ENCODE assay signal across 13 cellular contexts in genomic region chr6:147207851-147208754, GRCh38. TPM values are rescaled to one million over a fixed set of nuclear protein-coding genes. Genes with fewer than 3 reads are reported as not detected.
A peak's percentile ranks its signal among the peaks of the same experiment; 100 is the strongest.
DNase-seq lines count a peak whose midpoint lies in the region; ATAC-seq, FAIRE-seq and TF ChIP-seq lines count a peak whose summit lies in the region.
"Had no signal": no experiment of that assay in that cellular context is flagged by ENCODE, and none has a peak within 500 bp of the region (broad histone marks: within the 10 kb centered on the region; RNA-seq: fewer than 3 reads in every experiment).

No MANE protein-coding gene starts in this region.

- CTCF ChIA-PET in A549 (lab: Yijun Ruan, JAX): no interaction called here

- no peak overlapping the region for H3K9ac ChIP-seq in neural cell (ENCODE audit: low read length)
- no peak overlapping the region for H3K9ac ChIP-seq in mesendoderm (ENCODE audit: low read length)

- H3K27me3 ChIP-seq in breast epithelium (no peaks in the 10 kb centered on the region), neural cell (ENCODE audit: insufficient read depth, low read depth, low read length) (no peaks in the 10 kb centered on the region), mesendoderm (ENCODE audit: insufficient read depth, low read length, poor library complexity) (no peaks in the 10 kb centered on the region)
- H3K27me3 ChIP-seq: foreskin keratinocyte had no signal

- no peak for ATAC-seq in A549
- ATAC-seq in HG03520 (IDR thresholded peaks at IDR 0.05; ENCODE audit: unreplicated experiment): no peak
- ATAC-seq: foreskin keratinocyte had no signal

- intact Hi-C loops in breast epithelium (cut with DNase I; ENCODE audit: low total_unique reads): no loop called here

- no peak overlapping the region for H2AFZ ChIP-seq in neural cell (ENCODE audit: low read depth, low read length)

- no peak overlapping the region for H4K5ac ChIP-seq in mesendoderm (ENCODE audit: low read length)

- H3K79me1 ChIP-seq in mesendoderm (ENCODE audit: low read length): peaks cover 3% of the 10 kb centered on the region

- 95% methylated on average over 4 of the region's 4 CpGs for WGBS in A549 (ENCODE audit: missing lambda C conversion rate)
- no CpG with 5 or more reads among the region's 4 CpGs for WGBS in mesendoderm (ENCODE audit: extremely low coverage, insufficient coverage, low lambda C conversion rate)

- H2AK5ac ChIP-seq in mesendoderm (ENCODE audit: low read length): no peak overlapping the region

- H4K8ac ChIP-seq in mesendoderm (ENCODE audit: low read depth, low read length): no peak overlapping the region

- TF ChIP-seq CTCF in A549 (IDR thresholded peaks at IDR 0.05) (no peak), HFFc6 (IDR thresholded peaks at IDR 0.05) (no peak), breast epithelium (IDR thresholded peaks at IDR 0.05) (no peak), neural cell (IDR thresholded peaks at IDR 0.05; ENCODE audit: poor library complexity, severe bottlenecking) (no peak)

- FAIRE-seq in A549 (lab: Jason Lieb, UNC): no peak
- FAIRE-seq: GM19239 had no signal

- H3K9me2 ChIP-seq in neural cell (ENCODE audit: insufficient read depth, low read length): no peaks in the 10 kb centered on the region

- peak overlapping the region; percentile 63 for H3K27ac Mint-ChIP-seq in HFFc6
- H3K27ac Mint-ChIP-seq: T-helper 2 cell treated with Interferon-gamma antibody and Interleukin-4, amounts not matched to agents 5 μg/mL and 100 μg/mL, for 36 hours had no signal

- H4K20me1 ChIP-seq in neural cell (ENCODE audit: insufficient read depth): peaks cover 3% of the 10 kb centered on the region

- peaks cover 51% of the 10 kb centered on the region for H3K4me1 Mint-ChIP-seq in HFFc6 (ENCODE audit: low read depth)

- H3K27ac ChIP-seq in A549: no peak overlapping the region
- peak overlapping the region; percentile 76 to 96 for H3K27ac ChIP-seq in breast epithelium
- no peak overlapping the region for H3K27ac ChIP-seq in neural cell (ENCODE audit: low read length)
- no peak overlapping the region for H3K27ac ChIP-seq in mesendoderm (ENCODE audit: low read depth, low read length)
- H3K27ac ChIP-seq: foreskin keratinocyte had no signal

- no peaks in the 10 kb centered on the region for H3F3A ChIP-seq in neural cell (ENCODE audit: insufficient read depth, low read length, poor library complexity, severe bottlenecking)

- POLR2A ChIA-PET in A549 (lab: Yijun Ruan, JAX): no interaction called here

- H3K9me3 ChIP-seq in A549: no peaks in the 10 kb centered on the region
- no peaks in the 10 kb centered on the region for H3K9me3 ChIP-seq in breast epithelium
- no peaks in the 10 kb centered on the region for H3K9me3 ChIP-seq in neural cell (ENCODE audit: low read length)

- no peak overlapping the region for H3K56ac ChIP-seq in mesendoderm (ENCODE audit: low read length)

- peaks cover 22% of the 10 kb centered on the region; the same call in 2 of the 3 replicates for H3K4me1 ChIP-seq in A549
- H3K4me1 ChIP-seq in breast epithelium: no peaks in the 10 kb centered on the region
- H3K4me1 ChIP-seq in mesendoderm (ENCODE audit: control insufficient read depth, low read depth, low read length): no peaks in the 10 kb centered on the region

- H3K79me2 ChIP-seq in neural cell (replicated peaks; ENCODE audit: insufficient read depth, low read length) (peaks cover 58% of the 10 kb centered on the region), mesendoderm (ENCODE audit: control insufficient read depth, insufficient read depth, low read length) (no peaks in the 10 kb centered on the region)

- TF ChIP-seq EP300 in A549 (IDR thresholded peaks at IDR 0.05): no peak
- TF ChIP-seq EP300 in neural cell (conservative IDR thresholded peaks at IDR 0.05; ENCODE audit: poor library complexity, severe bottlenecking): no peak

- no peak overlapping the region for H3K18ac ChIP-seq in mesendoderm (ENCODE audit: low read length)

- H3K4ac ChIP-seq in mesendoderm (ENCODE audit: low read depth, low read length): no peak overlapping the region

- TF ChIP-seq RAD21 in A549 (conservative IDR thresholded peaks at IDR 0.05 in 1 of 2, IDR thresholded peaks at IDR 0.05 in 1 of 2) (no peak), neural cell (conservative IDR thresholded peaks at IDR 0.05) (no peak)

- H2BK120ac ChIP-seq in mesendoderm (ENCODE audit: low read depth, low read length): no peak overlapping the region

- H3K27me3 Mint-ChIP-seq in HFFc6 (ENCODE audit: insufficient read depth): peaks cover 3% of the 10 kb centered on the region; the same call in 1 of the 2 replicates

- no peak overlapping the region for H2BK15ac ChIP-seq in mesendoderm (replicated peaks; ENCODE audit: low read depth)

- no peak for TF ChIP-seq POLR2A in A549 (IDR thresholded peaks at IDR 0.05; ENCODE audit: low read length)
- TF ChIP-seq POLR2A in breast epithelium (IDR thresholded peaks at IDR 0.05): no peak

- no peak for DNase-seq in A549 (ENCODE audit: low read depth in 1 of 2, low spot score in 1 of 2)
- no peak for DNase-seq in HFFc6
- no peak for DNase-seq in breast epithelium (ENCODE audit: low spot score in 2 of 2)
- DNase-seq in activated CD4-positive, alpha-beta T cell treated with anti-CD3 and anti-CD28 coated beads for 4 hours: no peak
- no peak for DNase-seq in mesendoderm
- DNase-seq in NCI-H1105 treated with DMSO at 0.1 percent for 48 hours (lab: John Stamatoyannopoulos, UW): no peak
- DNase-seq: cerebellar nuclear complex, foreskin keratinocyte, MM.1S had no signal

- H3K4me3 ChIP-seq in A549 (no peak overlapping the region), breast epithelium (peak overlapping the region in 2 of 3 donors; percentile 85 to 93), neural cell (ENCODE audit: low read length) (peak overlapping the region; percentile 85), mesendoderm (ENCODE audit: low read length) (no peak overlapping the region)

- no peak overlapping the region for H2BK5ac ChIP-seq in mesendoderm (ENCODE audit: low read length)

- no peak overlapping the region for H3K23ac ChIP-seq in mesendoderm (ENCODE audit: low read length)

- peak overlapping the region; percentile 71; the same call in 1 of the 3 replicates for H3K4me2 ChIP-seq in A549
- peak overlapping the region; percentile 98 for H3K4me2 ChIP-seq in neural cell (ENCODE audit: low read length)
- H3K4me2 ChIP-seq in mesendoderm (ENCODE audit: low read length): no peak overlapping the region

- peak overlapping the region; percentile 99 for H3K4me3 Mint-ChIP-seq in HFFc6

- H3K36me3 Mint-ChIP-seq in HFFc6 (ENCODE audit: low read depth): peaks cover 26% of the 10 kb centered on the region

- H3K36me3 ChIP-seq in breast epithelium (no peaks in the 10 kb centered on the region), neural cell (ENCODE audit: insufficient read depth, low read length) (no peaks in the 10 kb centered on the region), mesendoderm (ENCODE audit: control insufficient read depth, insufficient read depth, low read length) (no peaks in the 10 kb centered on the region)

- no peaks in the 10 kb centered on the region for H3K9me3 Mint-ChIP-seq in HFFc6
- H3K9me3 Mint-ChIP-seq: T-helper 2 cell treated with Interferon-gamma antibody and Interleukin-4, amounts not matched to agents 5 μg/mL and 100 μg/mL, for 36 hours had no signal

TF ChIP-seq in A549, 52 proteins besides CTCF, POLR2A, EP300 and RAD21 (continues in another document):
- TF ChIP-seq HOXA7 (CRISPR knock-in tag; IDR thresholded peaks at IDR 0.05) (no peak), ELK1 (IDR thresholded peaks at IDR 0.05; ENCODE audit: low read depth, low read length) (no peak), ZC3H11A (IDR thresholded peaks at IDR 0.05) (no peak), TFCP2L1 (CRISPR knock-in tag; IDR thresholded peaks at IDR 0.05) (no peak), CEBPB (IDR thresholded peaks at IDR 0.05) (no peak), ESRRA (IDR thresholded peaks at IDR 0.05; ENCODE audit: borderline replicate concordance, low read length) (no peak)

TF ChIP-seq in neural cell, 6 proteins besides CTCF, POLR2A, EP300 and RAD21 (continues in another document):
- TF ChIP-seq TAF1 (IDR thresholded peaks at IDR 0.05; ENCODE audit: low read depth): no peak
- TF ChIP-seq REST (IDR thresholded peaks at IDR 0.05; ENCODE audit: borderline replicate concordance): no peak
- TF ChIP-seq SMC3 (conservative IDR thresholded peaks at IDR 0.05; ENCODE audit: poor library complexity): no peak
- no peak for TF ChIP-seq EZH2 (IDR thresholded peaks at IDR 0.05; ENCODE audit: borderline replicate concordance, insufficient read depth, low read length, poor library complexity, severe bottlenecking)

RNA-seq across cellular contexts. Expression of gene STXBP5, which starts 3.9 kb away (rescaled TPM):
- polyA plus RNA-seq in A549 (2011; rRNA removed): 17.8 and 23.6 TPM in 2 replicates
- polyA plus RNA-seq in A549 (2012; cell fraction: cytosol; rRNA removed): 3.6 TPM in 2 replicates
- polyA plus RNA-seq in A549 (2012; cell fraction: nucleus; rRNA removed): 2.5 and 3.6 TPM in 2 replicates
- 8.7 to 10.8 TPM (median 10.7 TPM) in 3 replicates for polyA plus RNA-seq in A549 (2017; fragmentation: RNase III; extraction: RNeasy Plus Mini Kit Qiagen cat#74134 plus additional on column Dnase treatment)
- 27.4 and 33.1 TPM in 2 replicates for polyA minus RNA-seq in A549 (2011; rRNA and poly(A)+ RNA removed)
- 10 to 100 TPM; 29.5 to 36.2 (median 32.1) TPM for total RNA-seq in HFFc6 (2021; fragmentation: NEBNext Ultra II Directional; extraction: Animal tissue kit (Norgen Biotek cat#: 25700))
- 10 to 100 TPM; 21.3 to 43.6 (median 26.9) TPM for total RNA-seq in breast epithelium
- 44.8 and 56.4 TPM in 2 replicates for polyA plus RNA-seq in neural cell
- polyA minus RNA-seq in neural cell: 97.9 and 110 TPM in 2 replicates
- polyA plus RNA-seq in mesendoderm (2013, experiment 1 of 2): 5.5 TPM
- polyA plus RNA-seq in mesendoderm (2013, experiment 2 of 2): 5.3 TPM

Comparison
In these comparisons a context has a peak if more than half of its experiments do, and no peak if none do; other contexts are left out.
1. H3K27ac ChIP-seq: peak in breast epithelium (2 of 2); none in A549 (0 of 2), neural cell (single experiment) and mesendoderm (single experiment).
2. H3K4me3 ChIP-seq: peak in breast epithelium (2 of 3) and neural cell (single experiment); none in A549 (single experiment) and mesendoderm (single experiment).